Comparison of ENCODE assay signal across 25 cellular contexts in the genomic region with DNA sequence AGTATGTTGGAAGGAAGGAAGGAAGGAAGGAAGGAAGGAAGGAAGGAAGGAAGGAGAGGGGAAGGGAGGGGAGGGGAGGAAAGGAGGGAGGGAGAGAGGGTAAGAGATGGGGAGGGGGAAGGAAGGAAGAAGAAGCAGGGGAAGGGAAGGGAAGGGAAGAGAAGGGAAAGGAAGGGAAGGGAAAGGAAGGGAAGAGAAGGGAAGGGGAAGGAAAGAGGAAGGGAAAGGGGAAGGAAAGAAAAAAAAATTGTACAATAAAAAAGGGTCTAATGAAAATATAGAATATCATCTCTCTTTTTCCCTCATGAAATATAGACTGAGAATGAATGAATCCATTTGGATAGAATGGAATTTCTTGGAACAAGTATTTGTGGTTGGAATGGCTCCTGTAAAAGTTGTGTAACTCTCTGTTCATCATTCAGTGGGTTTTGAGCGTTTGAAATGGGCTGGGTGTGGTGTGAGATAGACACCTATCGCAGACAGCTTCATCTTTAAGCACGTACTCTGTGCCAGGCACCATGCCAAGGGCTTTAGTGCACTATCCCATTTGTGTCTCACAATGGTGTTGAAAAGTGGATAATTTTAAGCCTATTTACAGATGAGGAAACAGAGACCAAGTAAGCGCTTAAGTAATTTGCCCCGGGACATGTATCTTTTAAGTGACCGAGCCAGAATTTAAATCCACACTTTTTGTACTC. TPM values are rescaled to one million over a fixed set of nuclear protein-coding genes. Genes with fewer than 3 reads are reported as not detected.
DNase-seq lines count a peak whose midpoint lies in the region; ATAC-seq and TF ChIP-seq lines count a peak whose summit lies in the region.
"Had no signal": no experiment of that assay in that cellular context is flagged by ENCODE, and none has a peak within 500 bp of the region (broad histone marks: within the 10 kb centered on the region; RNA-seq: fewer than 3 reads in every experiment).

No MANE protein-coding gene starts in this region.

- H4K20me1 ChIP-seq in GM23248 (ENCODE audit: insufficient read depth), result no peaks in the 10 kb centered on the region
- H4K20me1 ChIP-seq: BLaER1 had no signal

- H3K4me1 ChIP-seq in GM23248 (ENCODE audit: insufficient read depth), result peaks cover 19% of the 10 kb centered on the region
- no peaks in the 10 kb centered on the region for H3K4me1 ChIP-seq in BE2C
- H3K4me1 ChIP-seq: BLaER1, Caco-2, spleen, tibial nerve had no signal

- H3K4me3 ChIP-seq in GM23248 (no peak overlapping the region), SK-N-MC (peak overlapping the region; percentile 41; the same call in 1 of the 2 replicates), BE2C (ENCODE audit: low read depth, low read length) (no peak overlapping the region)
- H3K4me3 ChIP-seq: BLaER1, spleen, tibial nerve had no signal

- H3K27me3 ChIP-seq in GM23248 (replicated peaks; ENCODE audit: insufficient read depth), result no peaks in the 10 kb centered on the region
- H3K27me3 ChIP-seq in BE2C, result peaks cover under 1% of the 10 kb centered on the region
- H3K27me3 ChIP-seq: BLaER1, tibial nerve had no signal

- WGBS in GM23248 (ENCODE audit: low coverage in 1 of 2, low lambda C conversion rate in 2 of 2, missing lambda C conversion rate in 2 of 2), 2 experiments, result 71 to 77% methylated on average over 6 of the region's 6 CpGs

- H3F3A ChIP-seq in GM23248 (ENCODE audit: insufficient read depth), result peaks cover 16% of the 10 kb centered on the region

- no peaks in the 10 kb centered on the region for H3K36me3 ChIP-seq in GM23248 (ENCODE audit: low read depth)
- no peaks in the 10 kb centered on the region for H3K36me3 ChIP-seq in SK-N-MC (ENCODE audit: insufficient read depth, low read length)
- no peaks in the 10 kb centered on the region for H3K36me3 ChIP-seq in BE2C
- H3K36me3 ChIP-seq: BLaER1, spleen, tibial nerve had no signal

- in situ Hi-C loops in GM23248 (cut with MboI), result no loop called here

- no peak overlapping the region for H2AFZ ChIP-seq in GM23248

- H3K9me2 ChIP-seq in GM23248 (ENCODE audit: insufficient read depth), result no peaks in the 10 kb centered on the region

- no peak for ATAC-seq in HG03565 (IDR thresholded peaks at IDR 0.05; ENCODE audit: unreplicated experiment)
- ATAC-seq: naive thymus-derived CD4-positive, alpha-beta T cell; stimulated activated naive CD8-positive, alpha-beta T cell treated with anti-CD3 and anti-CD28 coated beads, Interleukin-15, Interleukin-2, amounts not matched to agents 100 U/mL and 50 U/mL, for 24 hours had no signal

- no peaks in the 10 kb centered on the region for H3K79me2 ChIP-seq in GM23248 (ENCODE audit: insufficient read depth)

- DNase-seq in AG20443 (ENCODE audit: low spot score) (peak; percentile 47), GM23248 (peak; percentile 34), SK-N-MC (ENCODE audit: low read depth, low spot score) (no peak), fibroblast of peridontal ligament (ENCODE audit: extremely low read depth) (peak; percentile 64), cerebellar nuclear complex (lab: John Stamatoyannopoulos, UW) (no peak), BE2C (no peak)
- DNase-seq: activated naive CD4-positive, alpha-beta T cell treated with anti-CD3 and anti-CD28 coated beads, Interleukin-2, amount 10 ng/mL, durations not matched to agents 7 days and 5 days; activated T-cell treated with anti-CD3 and anti-CD28 coated beads, Interleukin-2, amount 50 U/mL, for 48 hours; anterior cingulate cortex; Caco-2; glutamatergic neuron; naive thymus-derived CD4-positive, alpha-beta T cell; NCI-H1436; NCI-H2107; NCI-H510A; occipital lobe; SIG-M5; spleen; stimulated activated CD4-positive, alpha-beta T cell treated with anti-CD3 and anti-CD28 coated beads, Interleukin-4, amount 100 ng/mL, for 1 hour; stimulated activated naive CD8-positive, alpha-beta T cell treated with anti-CD3 and anti-CD28 coated beads, Interleukin-15, Interleukin-2, amounts not matched to agents 100 U/mL and 50 U/mL, for 24 hours; T-helper 1 cell had no signal

- H3K9ac ChIP-seq in GM23248 (no peak overlapping the region), SK-N-MC (ENCODE audit: insufficient read length) (no peak overlapping the region)
- H3K9ac ChIP-seq: BLaER1 had no signal

- H3K27ac ChIP-seq in GM23248 (no peak overlapping the region), SK-N-MC (peak overlapping the region; percentile 91)
- H3K27ac ChIP-seq: BLaER1, spleen, tibial nerve had no signal

- H3K9me3 ChIP-seq in GM23248 (ENCODE audit: low read depth) (no peaks in the 10 kb centered on the region), SK-N-MC (ENCODE audit: low read depth, low read length) (no peaks in the 10 kb centered on the region), BE2C (no peaks in the 10 kb centered on the region)
- H3K9me3 ChIP-seq: BLaER1, Caco-2, spleen, tibial nerve had no signal

- no peak for TF ChIP-seq CTCF in BE2C (IDR thresholded peaks at IDR 0.05; ENCODE audit: low read depth, low read length)

- no peak overlapping the region for H3K4me2 ChIP-seq in GM23248 (ENCODE audit: unreplicated experiment)
- H3K4me2 ChIP-seq: BLaER1 had no signal

RNA-seq across cellular contexts. Expression of gene PAPPA, which starts 11.6 kb away (rescaled TPM):
- total RNA-seq in GM23248 (2014; rRNA removed; shearing (Covaris generic)), result 30.3 and 31.5 TPM in 2 replicates
- polyA plus RNA-seq in GM23248 (2016; fragmentation: Nextera tagmentation; extraction: Ambion mirVana), result 8.2 and 8.7 TPM in 2 replicates
- polyA plus RNA-seq in BE2C (2012; ENCODE audit: insufficient read depth, insufficient read length, low read depth), result 1.9 TPM
- total RNA-seq: activated CD8-positive, alpha-beta memory T cell treated with anti-CD3 and anti-CD28 coated beads for 36 hours; Caco-2 had no signal

Comparison
In these comparisons a context has a peak if more than half of its experiments do, and no peak if none do; other contexts are left out.
1. DNase-seq: peak in AG20443 (single experiment), GM23248 (single experiment) and fibroblast of peridontal ligament (single experiment); none in SK-N-MC (single experiment), cerebellar nuclear complex (0 of 2) and BE2C (single experiment).